ENCODE assay signal across 14 cellular contexts in genomic region chr12:131621701-131622421, GRCh38.
A peak's percentile ranks its signal among the peaks of the same experiment; 100 is the strongest.
DNase-seq lines count a peak whose midpoint lies in the region; ATAC-seq and TF ChIP-seq lines count a peak whose summit lies in the region.
"Had no signal": no experiment of that assay in that cellular context is flagged by ENCODE, and none has a peak within 500 bp of the region (broad histone marks: within the 10 kb centered on the region; RNA-seq: fewer than 3 reads in every experiment).

No MANE protein-coding gene starts in this region.

- no peak overlapping the region for H3K23ac ChIP-seq in IMR-90 (ENCODE audit: low read depth, low read length)

- no peak overlapping the region for H3K18ac ChIP-seq in IMR-90 (ENCODE audit: low read depth, low read length)

- ATAC-seq in IMR-90 (ENCODE audit: low read depth) (no peak), sciatic nerve (peak; percentile 83), HG02759 (IDR thresholded peaks at IDR 0.05; ENCODE audit: unreplicated experiment) (no peak)
- ATAC-seq: activated T-helper 17 cell treated with anti-CD3 and anti-CD28 coated beads, Interleukin-2, amount 50 U/mL, for 72 hours had no signal

- DNase-seq in IMR-90 (no peak), amygdala (lab: John Stamatoyannopoulos, UW) (peak; percentile 35 to 98 (median 84)), hypothalamus (lab: John Stamatoyannopoulos, UW) (peak in 49 of 51 donors; percentile 18 to 93 (median 81)), sciatic nerve (ENCODE audit: low spot score) (peak; percentile 79), lower leg skin (ENCODE audit: low spot score in 2 of 2) (no peak), endothelial cell (ENCODE audit: low spot score) (no peak), GDM1 (lab: John Stamatoyannopoulos, UW) (no peak)
- DNase-seq: activated CD4-positive, alpha-beta T cell treated with anti-CD3 and anti-CD28 coated beads, Interleukin-2, amount 10 ng/mL, durations not matched to agents 7 days and 5 days; CD4-positive, alpha-beta memory T cell; esophagus squamous epithelium; NCI-H2171 treated with DMSO at 0.1 percent for 48 hours had no signal

- WGBS in IMR-90 (ENCODE audit: extremely low coverage in 2 of 2, insufficient read length in 1 of 2), 2 experiments = 4% methylated on average over 4 of the region's 19 CpGs; no CpG with 5 or more reads in 1 of the 2 experiments
- 35 to 43% methylated on average over 12 to 17 of the region's 19 CpGs for WGBS in lower leg skin, 2 donors

- H4K20me1 ChIP-seq in IMR-90 (ENCODE audit: insufficient read depth, low read length) = no peaks in the 10 kb centered on the region

- CTCF ChIA-PET in IMR-90 (lab: Yijun Ruan, JAX) = no interaction called here

- H3K4ac ChIP-seq in IMR-90 (ENCODE audit: low read depth, low read length) = no peak overlapping the region

- H3K9ac ChIP-seq in IMR-90 (ENCODE audit: low read depth, low read length) = no peak overlapping the region

- H2BK20ac ChIP-seq in IMR-90 (ENCODE audit: low read depth, low read length) = no peak overlapping the region

- no peak overlapping the region for H4K91ac ChIP-seq in IMR-90 (ENCODE audit: insufficient read depth, low read depth, low read length)

- no peaks in the 10 kb centered on the region for H3K79me1 ChIP-seq in IMR-90 (ENCODE audit: low read depth in 1 of 2, low read length in 2 of 2)

- no peak overlapping the region for H3K14ac ChIP-seq in IMR-90 (replicated peaks; ENCODE audit: low read depth, low read length)

- no peak overlapping the region for H2AK9ac ChIP-seq in IMR-90 (replicated peaks; ENCODE audit: low read depth, low read length, poor library complexity)

- H3K4me3 ChIP-seq in IMR-90 (ENCODE audit: insufficient read depth, low read depth, low read length) (no peak overlapping the region), lower leg skin (ENCODE audit: low read depth, poor library complexity, severe bottlenecking) (no peak overlapping the region)
- H3K4me3 ChIP-seq: esophagus squamous epithelium had no signal

- intact Hi-C loops in IMR-90 (cut with micrococcal nuclease) = no loop called here
- intact Hi-C loops in sciatic nerve (cut with DNase I) = loop anchor here (5.0 kb wide), 1 partner anchor 275 kb away; no protein-coding TSS in a partner anchor
- intact Hi-C loops in lower leg skin (cut with DNase I; ENCODE audit: low total_unique reads) = no loop called here

- no peak overlapping the region for H2BK120ac ChIP-seq in IMR-90 (ENCODE audit: low read depth, low read length)

- no peaks in the 10 kb centered on the region for H3K36me3 Mint-ChIP-seq in endothelial cell (ENCODE audit: low read depth, unreplicated experiment)
- H3K36me3 Mint-ChIP-seq: CD4-positive, alpha-beta memory T cell had no signal

- POLR2A ChIA-PET in IMR-90 (lab: Charles Lee; ENCODE audit: unreplicated experiment) = no interaction called here

- H3K27ac ChIP-seq in IMR-90 (ENCODE audit: insufficient read depth, low read length) = no peak overlapping the region
- H3K27ac ChIP-seq: esophagus squamous epithelium, HL-60 had no signal

- H4K5ac ChIP-seq in IMR-90 (ENCODE audit: low read depth, low read length) = no peak overlapping the region

- in situ Hi-C loops in IMR-90 (cut with MboI; ENCODE audit: low sequenced_read_pairs) = no loop called here

- no TSS peak for BruUV-seq in IMR-90 (replicated peaks; lab: Mats Ljungman, UMichigan)

- H2AFZ ChIP-seq in IMR-90 (replicated peaks; ENCODE audit: low read length, poor library complexity) = peak overlapping the region; percentile 41

- H3K36me3 ChIP-seq in IMR-90 (ENCODE audit: control insufficient read depth, insufficient read depth, low read length) = no peaks in the 10 kb centered on the region
- H3K36me3 ChIP-seq: esophagus squamous epithelium had no signal

- H2BK5ac ChIP-seq in IMR-90 (ENCODE audit: low read depth, low read length, poor library complexity, severe bottlenecking) = no peak overlapping the region

- dilution Hi-C loops in IMR-90 (cut with HindIII; ENCODE audit: low sequenced_read_pairs, unreplicated experiment) = no loop called here

- no peak overlapping the region for H3K27ac Mint-ChIP-seq in endothelial cell (ENCODE audit: unreplicated experiment)
- H3K27ac Mint-ChIP-seq: activated CD4-positive, alpha-beta T cell treated with anti-CD3 and anti-CD28 coated beads, Interleukin-2, amount 10 ng/mL, durations not matched to agents 7 days and 5 days; activated T-helper 17 cell treated with anti-CD3 and anti-CD28 coated beads, Interleukin-2, amount 50 U/mL, for 72 hours; CD4-positive, alpha-beta memory T cell had no signal

- no peak overlapping the region for H2BK15ac ChIP-seq in IMR-90 (ENCODE audit: low read depth, low read length)

- no peak for TF ChIP-seq RAD21 in IMR-90 (IDR thresholded peaks at IDR 0.05; ENCODE audit: low read length)

- no peak overlapping the region for H2AK5ac ChIP-seq in IMR-90 (ENCODE audit: low read depth, low read length)

- no peak overlapping the region for H3K4me3 Mint-ChIP-seq in endothelial cell (ENCODE audit: unreplicated experiment)
- H3K4me3 Mint-ChIP-seq: activated CD4-positive, alpha-beta T cell treated with anti-CD3 and anti-CD28 coated beads, Interleukin-2, amount 10 ng/mL, durations not matched to agents 7 days and 5 days; activated T-helper 17 cell treated with anti-CD3 and anti-CD28 coated beads, Interleukin-2, amount 50 U/mL, for 72 hours; CD4-positive, alpha-beta memory T cell had no signal

- H3K4me1 ChIP-seq in IMR-90 (ENCODE audit: control insufficient read depth, insufficient read depth, low read length) = no peaks in the 10 kb centered on the region

- H3K27me3 Mint-ChIP-seq in endothelial cell (ENCODE audit: unreplicated experiment) = peaks cover 3% of the 10 kb centered on the region

- no peaks in the 10 kb centered on the region for H3K9me3 ChIP-seq in IMR-90 (ENCODE audit: control insufficient read depth, insufficient read depth, low read length)
- H3K9me3 ChIP-seq: esophagus squamous epithelium had no signal

- H3K56ac ChIP-seq in IMR-90 (ENCODE audit: extremely low read depth, insufficient read depth, low read length) = no peak overlapping the region

- no peaks in the 10 kb centered on the region for H3K9me3 Mint-ChIP-seq in endothelial cell (ENCODE audit: unreplicated experiment)
- H3K9me3 Mint-ChIP-seq: activated T-helper 17 cell treated with anti-CD3 and anti-CD28 coated beads, Interleukin-2, amount 50 U/mL, for 72 hours had no signal

- H3K9me1 ChIP-seq in IMR-90 (ENCODE audit: insufficient read depth, low read length) = no peaks in the 10 kb centered on the region

- H4K8ac ChIP-seq in IMR-90 (ENCODE audit: low read depth in 2 of 2, low read length in 2 of 2) = no peak overlapping the region

- TF ChIP-seq POLR2A in IMR-90 (IDR thresholded peaks at IDR 0.05; ENCODE audit: low read depth, low read length) (no peak), lower leg skin (IDR thresholded peaks at IDR 0.05) (no peak)

- H3K27me3 ChIP-seq in IMR-90 (ENCODE audit: control insufficient read depth, insufficient read depth, low read length) = no peaks in the 10 kb centered on the region

- H3K4me1 Mint-ChIP-seq in endothelial cell (ENCODE audit: unreplicated experiment) = no peaks in the 10 kb centered on the region
- H3K4me1 Mint-ChIP-seq: activated CD4-positive, alpha-beta T cell treated with anti-CD3 and anti-CD28 coated beads, Interleukin-2, amount 10 ng/mL, durations not matched to agents 7 days and 5 days; activated T-helper 17 cell treated with anti-CD3 and anti-CD28 coated beads, Interleukin-2, amount 50 U/mL, for 72 hours had no signal

- TF ChIP-seq CTCF in IMR-90 (conservative IDR thresholded peaks at IDR 0.05; ENCODE audit: low read depth, low read length) (no peak), lower leg skin (IDR thresholded peaks at IDR 0.05) (no peak), endothelial cell (IDR thresholded peaks at IDR 0.05; ENCODE audit: unreplicated experiment) (no peak)

- H3K4me2 ChIP-seq in IMR-90 (ENCODE audit: low read depth, low read length) = no peak overlapping the region

TF ChIP-seq in IMR-90, 13 proteins besides CTCF, POLR2A, EP300 and RAD21:
- TF ChIP-seq BHLHE40 (IDR thresholded peaks at IDR 0.05; ENCODE audit: low read depth, low read length) (no peak), RFX5 (IDR thresholded peaks at IDR 0.05; ENCODE audit: low read depth, low read length) (no peak), MXI1 (IDR thresholded peaks at IDR 0.05; ENCODE audit: borderline replicate concordance, low read depth, low read length) (no peak), SMC3 (IDR thresholded peaks at IDR 0.05; ENCODE audit: low read depth, low read length) (no peak), RCOR1 (IDR thresholded peaks at IDR 0.05; ENCODE audit: insufficient replicate concordance, low read length) (no peak), MAFK (IDR thresholded peaks at IDR 0.05; ENCODE audit: low read depth, low read length) (no peak), CHD1 (IDR thresholded peaks at IDR 0.05; ENCODE audit: low read depth, low read length) (no peak), NFE2L2 (IDR thresholded peaks at IDR 0.05; ENCODE audit: low read depth, low read length) (no peak), ELK1 (IDR thresholded peaks at IDR 0.05; ENCODE audit: borderline replicate concordance, low read depth, low read length) (no peak)

Comparison
In these comparisons a context has a peak if more than half of its experiments do, and no peak if none do; other contexts are left out.
1. DNase-seq: peak in amygdala (56 of 56), hypothalamus (49 of 51) and sciatic nerve (single experiment); none in IMR-90 (single experiment), lower leg skin (0 of 2), endothelial cell (single experiment) and GDM1 (single experiment).